Comparison of ENCODE assay signal across 9 cellular contexts in the genomic region with DNA sequence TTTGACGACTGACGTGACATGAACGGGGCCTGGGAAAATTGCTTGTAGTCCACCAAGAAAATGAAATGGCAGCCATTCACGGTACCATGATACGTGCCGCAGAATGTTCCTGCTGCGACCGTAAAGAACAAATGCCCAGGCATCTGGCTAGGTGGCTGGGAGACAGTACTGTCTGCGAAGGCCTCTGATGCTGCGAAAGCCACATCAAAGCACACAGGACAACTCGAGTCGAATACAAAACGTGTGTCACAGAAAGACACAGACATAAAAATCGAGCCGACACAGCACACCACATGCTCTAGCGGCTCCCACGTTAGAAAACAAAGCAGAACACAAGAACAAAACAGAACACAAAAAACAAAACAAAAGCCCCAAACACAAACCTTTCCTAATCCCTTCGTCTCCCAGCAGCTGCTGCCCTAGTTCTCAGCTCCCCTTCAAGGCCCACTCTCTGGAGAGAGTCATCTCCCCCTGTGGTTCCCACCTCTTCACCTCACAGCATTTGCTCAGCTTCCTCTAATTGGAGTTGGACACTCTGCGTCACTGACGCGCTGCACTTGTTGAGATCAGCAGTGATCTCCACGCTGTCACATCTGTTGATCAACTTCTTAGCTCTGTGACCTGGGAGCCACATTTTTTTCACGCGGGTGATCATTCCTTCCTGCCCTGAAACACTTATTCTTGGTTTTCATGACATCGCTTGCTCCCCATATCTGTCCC.
DNase-seq lines count a peak whose midpoint lies in the region; ATAC-seq and TF ChIP-seq lines count a peak whose summit lies in the region.
"Had no signal": no experiment of that assay in that cellular context is flagged by ENCODE, and none has a peak within 500 bp of the region (broad histone marks: within the 10 kb centered on the region; RNA-seq: fewer than 3 reads in every experiment).

No MANE protein-coding gene starts in this region.

- H4K20me1 ChIP-seq in PC-9 (ENCODE audit: insufficient read depth) = no peaks in the 10 kb centered on the region

- DNase-seq in cardiac muscle cell (ENCODE audit: low read depth in 1 of 2, low spot score in 1 of 2) = no peak
- no peak for DNase-seq in heart right ventricle
- DNase-seq in activated naive CD4-positive, alpha-beta T cell treated with anti-CD3 and anti-CD28 coated beads for 36 hours = peak; percentile 85
- no peak for DNase-seq in psoas muscle
- no peak for DNase-seq in vagina (ENCODE audit: extremely low spot score in 2 of 2)
- no peak for DNase-seq in PC-9
- no peak for DNase-seq in upper lobe of left lung
- DNase-seq: foreskin keratinocyte had no signal

- peak overlapping the region; percentile 64 for H3K27ac ChIP-seq in cardiac muscle cell
- peak overlapping the region in 1 of 10 donors; percentile 8 for H3K27ac ChIP-seq in heart right ventricle
- peak overlapping the region; percentile 23 for H3K27ac ChIP-seq in psoas muscle
- H3K27ac ChIP-seq in vagina = no peak overlapping the region
- no peak overlapping the region for H3K27ac ChIP-seq in PC-9
- H3K27ac ChIP-seq in upper lobe of left lung = no peak overlapping the region
- H3K27ac ChIP-seq: foreskin keratinocyte had no signal

- no peak for TF ChIP-seq EP300 in upper lobe of left lung (IDR thresholded peaks at IDR 0.05)

- peak overlapping the region; percentile 77 for H3K27ac Mint-ChIP-seq in activated naive CD4-positive, alpha-beta T cell treated with anti-CD3 and anti-CD28 coated beads for 36 hours

- H3K9me2 ChIP-seq in PC-9 (ENCODE audit: insufficient read depth) = no peaks in the 10 kb centered on the region

- H3K4me2 ChIP-seq in PC-9 = no peak overlapping the region

- intact Hi-C loops in heart right ventricle (cut with DNase I) (no loop called here), psoas muscle (cut with DNase I) (no loop called here), vagina (cut with DNase I) (loop anchor here (5.0 kb wide), 1 partner anchor 367 kb away; no protein-coding TSS in a partner anchor), PC-9 (cut with micrococcal nuclease; ENCODE audit: unreplicated experiment) (no loop called here)
- intact Hi-C loops in activated naive CD4-positive, alpha-beta T cell treated with anti-CD3 and anti-CD28 coated beads for 36 hours (cut with micrococcal nuclease) = loop anchor here (2.0 to 5.0 kb wide), 2 partner anchors 189 to 842 kb away; a partner anchor contains a TSS

- 90 to 93% methylated on average over 25 of the region's 25 CpGs for WGBS in heart right ventricle, 2 donors
- 84 to 87% (median 87%) methylated on average over 25 of the region's 25 CpGs for WGBS in psoas muscle, 3 donors
- WGBS in upper lobe of left lung, 2 donors = 84% methylated on average over 25 of the region's 25 CpGs

- CTCF ChIA-PET in activated naive CD4-positive, alpha-beta T cell treated with anti-CD3 and anti-CD28 coated beads for 36 hours (lab: Charles Lee) = interaction anchor here (0.6 to 3.2 kb wide), 3 partner anchors 10 to 31 kb away, joined by 3 to 38 read pairs (median 3); no protein-coding TSS in a partner anchor
- CTCF ChIA-PET in PC-9 (lab: Charles Lee) = no interaction called here

- H3F3A ChIP-seq in PC-9 (ENCODE audit: insufficient read depth, low read depth) = no peaks in the 10 kb centered on the region

- peaks cover 61% of the 10 kb centered on the region for H3K4me1 Mint-ChIP-seq in activated naive CD4-positive, alpha-beta T cell treated with anti-CD3 and anti-CD28 coated beads for 36 hours (ENCODE audit: low read depth)

- peak overlapping the region; percentile 72 for H3K4me3 Mint-ChIP-seq in activated naive CD4-positive, alpha-beta T cell treated with anti-CD3 and anti-CD28 coated beads for 36 hours

- no peaks in the 10 kb centered on the region for H3K27me3 Mint-ChIP-seq in activated naive CD4-positive, alpha-beta T cell treated with anti-CD3 and anti-CD28 coated beads for 36 hours (ENCODE audit: low read depth)

- H3K4me1 ChIP-seq in cardiac muscle cell (ENCODE audit: low read depth) (no peaks in the 10 kb centered on the region), heart right ventricle (peaks cover 0 to 29% (median 9%) of the 10 kb centered on the region in 9 donors), psoas muscle (no peaks in the 10 kb centered on the region), vagina (no peaks in the 10 kb centered on the region), PC-9 (replicated peaks; ENCODE audit: insufficient read depth) (no peaks in the 10 kb centered on the region), upper lobe of left lung (peaks cover 0 to 6% (median 0%) of the 10 kb centered on the region in 4 donors)
- H3K4me1 ChIP-seq: foreskin keratinocyte had no signal

- H3K4me3 ChIP-seq in cardiac muscle cell (no peak overlapping the region), heart right ventricle (no peak overlapping the region), psoas muscle (no peak overlapping the region), vagina (no peak overlapping the region), PC-9 (no peak overlapping the region), upper lobe of left lung (no peak overlapping the region)

- TF ChIP-seq POLR2A in vagina (IDR thresholded peaks at IDR 0.05) = no peak
- no peak for TF ChIP-seq POLR2A in upper lobe of left lung (IDR thresholded peaks at IDR 0.05)

- no peaks in the 10 kb centered on the region for H3K79me2 ChIP-seq in PC-9 (ENCODE audit: low read depth)

- ATAC-seq in heart right ventricle (no peak), psoas muscle (no peak), upper lobe of left lung (ENCODE audit: low FRiP score in 2 of 2) (no peak), HG02870 (IDR thresholded peaks at IDR 0.05; ENCODE audit: unreplicated experiment) (no peak)
- ATAC-seq: foreskin keratinocyte had no signal

- no peak overlapping the region for H2AFZ ChIP-seq in PC-9

- no peaks in the 10 kb centered on the region for H3K27me3 ChIP-seq in cardiac muscle cell
- no peaks in the 10 kb centered on the region for H3K27me3 ChIP-seq in heart right ventricle
- no peaks in the 10 kb centered on the region for H3K27me3 ChIP-seq in psoas muscle (ENCODE audit: insufficient read depth in 3 of 3, low read length in 2 of 3)
- H3K27me3 ChIP-seq in vagina = no peaks in the 10 kb centered on the region
- no peaks in the 10 kb centered on the region for H3K27me3 ChIP-seq in PC-9 (ENCODE audit: insufficient read depth, low read depth)
- no peaks in the 10 kb centered on the region for H3K27me3 ChIP-seq in upper lobe of left lung
- H3K27me3 ChIP-seq: foreskin keratinocyte had no signal

- POLR2A ChIA-PET in PC-9 (lab: Charles Lee; ENCODE audit: unreplicated experiment) = interaction anchor here (0.7 kb wide), 1 partner anchor 148 kb away, joined by 13 read pairs; no protein-coding TSS in a partner anchor

- peaks cover 7% of the 10 kb centered on the region for H3K36me3 Mint-ChIP-seq in activated naive CD4-positive, alpha-beta T cell treated with anti-CD3 and anti-CD28 coated beads for 36 hours (ENCODE audit: low read depth)

- H3K9me3 Mint-ChIP-seq in activated naive CD4-positive, alpha-beta T cell treated with anti-CD3 and anti-CD28 coated beads for 36 hours = no peaks in the 10 kb centered on the region

- H3K9me3 ChIP-seq in cardiac muscle cell (ENCODE audit: low read depth) = no peaks in the 10 kb centered on the region
- peaks cover 0 to 5% (median 0%) of the 10 kb centered on the region in 11 donors for H3K9me3 ChIP-seq in heart right ventricle
- H3K9me3 ChIP-seq in psoas muscle = no peaks in the 10 kb centered on the region
- no peaks in the 10 kb centered on the region for H3K9me3 ChIP-seq in vagina
- H3K9me3 ChIP-seq in PC-9 (ENCODE audit: insufficient read depth, low read depth) = no peaks in the 10 kb centered on the region
- no peaks in the 10 kb centered on the region for H3K9me3 ChIP-seq in upper lobe of left lung

- BruUV-seq in PC-9 (replicated peaks; lab: Mats Ljungman, UMichigan) = no TSS peak

- no peak for TF ChIP-seq CTCF in cardiac muscle cell (IDR thresholded peaks at IDR 0.05; ENCODE audit: low read depth, low read length)
- no peak for TF ChIP-seq CTCF in heart right ventricle (IDR thresholded peaks at IDR 0.05)
- TF ChIP-seq CTCF in psoas muscle (IDR thresholded peaks at IDR 0.05) = no peak
- TF ChIP-seq CTCF in vagina (IDR thresholded peaks at IDR 0.05) = no peak
- TF ChIP-seq CTCF in PC-9 (conservative IDR thresholded peaks at IDR 0.05) = no peak
- no peak for TF ChIP-seq CTCF in upper lobe of left lung (IDR thresholded peaks at IDR 0.05)

- peaks cover 4% of the 10 kb centered on the region for H3K36me3 ChIP-seq in cardiac muscle cell
- peaks cover 0 to 45% (median 8%) of the 10 kb centered on the region in 9 donors for H3K36me3 ChIP-seq in heart right ventricle
- H3K36me3 ChIP-seq in psoas muscle (ENCODE audit: insufficient read depth in 1 of 2, low read depth in 1 of 2) = peaks cover 0 to 22% of the 10 kb centered on the region in 2 donors
- peaks cover 0 to 10% of the 10 kb centered on the region in 2 donors for H3K36me3 ChIP-seq in vagina
- H3K36me3 ChIP-seq in PC-9 (ENCODE audit: low read depth) = no peaks in the 10 kb centered on the region
- peaks cover 8 to 29% (median 11%) of the 10 kb centered on the region in 4 donors for H3K36me3 ChIP-seq in upper lobe of left lung

Comparison
In these comparisons a context has a peak if more than half of its experiments do, and no peak if none do; other contexts are left out.
1. H3K27ac ChIP-seq: peak in cardiac muscle cell (single experiment) and psoas muscle (single experiment); none in vagina (single experiment), PC-9 (single experiment) and upper lobe of left lung (0 of 4).
2. intact Hi-C loops: an anchor here in activated naive CD4-positive, alpha-beta T cell treated with anti-CD3 and anti-CD28 coated beads for 36 hours (2.0 to 5.0 kb wide) and vagina (5.0 kb wide); none called in heart right ventricle, psoas muscle and PC-9.